Comparison of ENCODE assay signal across 15 cellular contexts in the genomic region with DNA sequence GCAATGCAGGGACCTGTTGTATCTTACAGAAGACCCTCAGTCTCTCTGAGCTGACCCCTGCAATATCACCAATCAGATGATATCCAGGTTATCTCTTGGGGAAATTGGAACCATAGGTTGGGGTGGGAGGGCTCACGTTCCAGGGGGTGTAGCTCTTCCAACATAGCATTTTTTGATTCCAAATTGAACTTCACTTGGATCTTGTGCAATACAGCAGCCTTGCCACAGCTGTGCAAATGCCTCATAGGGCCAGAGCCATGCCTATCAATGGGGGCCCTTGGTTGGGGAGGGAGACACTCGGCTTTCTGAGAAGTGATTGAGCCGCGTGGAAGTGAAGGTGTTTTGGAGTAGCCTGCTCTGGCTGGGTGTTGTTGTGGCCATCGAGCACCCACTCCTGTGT.
A peak's percentile ranks its signal among the peaks of the same experiment; 100 is the strongest.
DNase-seq lines count a peak whose midpoint lies in the region; ATAC-seq and TF ChIP-seq lines count a peak whose summit lies in the region.
"Had no signal": no experiment of that assay in that cellular context is flagged by ENCODE, and none has a peak within 500 bp of the region (broad histone marks: within the 10 kb centered on the region; RNA-seq: fewer than 3 reads in every experiment).

No MANE protein-coding gene starts in this region.

- H3K27me3 Mint-ChIP-seq in type B pancreatic cell (peaks cover 24% of the 10 kb centered on the region), MCF 10A (ENCODE audit: insufficient read depth, unreplicated experiment) (no peaks in the 10 kb centered on the region)

- H3K9me3 ChIP-seq in IMR-90 (ENCODE audit: control insufficient read depth, insufficient read depth, low read length): no peaks in the 10 kb centered on the region; the same call in 1 of the 2 replicates

- TF ChIP-seq POLR2A in IMR-90 (IDR thresholded peaks at IDR 0.05; ENCODE audit: low read depth, low read length): no peak

- H3K4me3 ChIP-seq in IMR-90 (ENCODE audit: insufficient read depth, low read depth, low read length) (no peak overlapping the region), mesendoderm (ENCODE audit: low read length) (no peak overlapping the region)
- H3K4me3 ChIP-seq: BLaER1 treated with 17β-estradiol and CSF1 and Interleukin-3, amounts not matched to agents 10 nM and 100 nM; GM12878; GM23248 had no signal

- no peak overlapping the region for H2BK20ac ChIP-seq in IMR-90 (ENCODE audit: low read depth, low read length)

- H3K4me3 Mint-ChIP-seq in type B pancreatic cell (no peak overlapping the region), MCF 10A (ENCODE audit: unreplicated experiment) (no peak overlapping the region)
- H3K4me3 Mint-ChIP-seq: CD4-positive, CD25-positive, alpha-beta regulatory T cell had no signal

- H3K4me2 ChIP-seq in IMR-90 (ENCODE audit: low read depth, low read length) (no peak overlapping the region), mesendoderm (ENCODE audit: low read length) (no peak overlapping the region)
- H3K4me2 ChIP-seq: BLaER1 treated with 17β-estradiol and CSF1 and Interleukin-3, amounts not matched to agents 10 nM and 100 nM had no signal

- H3K18ac ChIP-seq in IMR-90 (ENCODE audit: low read depth, low read length) (no peak overlapping the region), mesendoderm (ENCODE audit: low read length) (no peak overlapping the region)

- H2BK15ac ChIP-seq in IMR-90 (ENCODE audit: low read depth, low read length) (no peak overlapping the region), mesendoderm (replicated peaks; ENCODE audit: low read depth) (no peak overlapping the region)

- H3K79me1 ChIP-seq in IMR-90 (ENCODE audit: low read depth in 1 of 2, low read length in 2 of 2): no peaks in the 10 kb centered on the region
- H3K79me1 ChIP-seq in mesendoderm (ENCODE audit: low read length): no peaks in the 10 kb centered on the region

- CTCF ChIA-PET in IMR-90 (lab: Yijun Ruan, JAX) (no interaction called here), MCF 10A (lab: Yijun Ruan, JAX) (interaction anchor here (1.0 kb wide), 1 partner anchor 61 kb away, joined by 3 read pairs; no protein-coding TSS in a partner anchor)

- no peaks in the 10 kb centered on the region for H3K79me2 ChIP-seq in mesendoderm (ENCODE audit: control insufficient read depth, insufficient read depth, low read length)

- dilution Hi-C loops in IMR-90 (cut with HindIII; ENCODE audit: low sequenced_read_pairs, unreplicated experiment): no loop called here

- H4K91ac ChIP-seq in IMR-90 (ENCODE audit: insufficient read depth, low read depth, low read length): no peak overlapping the region

- H2AK5ac ChIP-seq in IMR-90 (ENCODE audit: low read depth, low read length) (no peak overlapping the region), mesendoderm (ENCODE audit: low read length) (no peak overlapping the region)

- no peak overlapping the region for H3K9ac ChIP-seq in IMR-90 (ENCODE audit: low read depth, low read length)
- H3K9ac ChIP-seq in mesendoderm (ENCODE audit: low read length): no peak overlapping the region
- H3K9ac ChIP-seq: BLaER1 treated with 17β-estradiol and CSF1 and Interleukin-3, amounts not matched to agents 10 nM and 100 nM; GM23248 had no signal

- H2BK5ac ChIP-seq in IMR-90 (ENCODE audit: low read depth, low read length, poor library complexity, severe bottlenecking): no peak overlapping the region
- no peak overlapping the region for H2BK5ac ChIP-seq in mesendoderm (ENCODE audit: low read length)

- 0 out of 2 replicates have a peak overlapping the region, but pooled peaks have one; percentile 17 for H3K14ac ChIP-seq in IMR-90 (replicated peaks; ENCODE audit: low read depth, low read length)

- peak; percentile 59 for DNase-seq in activated effector memory CD4-positive, alpha-beta T cell treated with anti-CD3 and anti-CD28 coated beads, Interleukin-2, amount 50 U/mL, for 16 hours
- no peak for DNase-seq in activated effector memory CD4-positive, alpha-beta T cell treated with Interleukin-2 at 50 U/mL for 16 hours
- DNase-seq in IMR-90 (no peak), mesendoderm (no peak), type B pancreatic cell (ENCODE audit: extremely low spot score, unreplicated experiment) (peak; percentile 50), NCI-H2029 treated with DMSO at 0.1 percent for 48 hours (lab: John Stamatoyannopoulos, UW) (no peak), MCF 10A (ENCODE audit: unreplicated experiment) (no peak)
- DNase-seq: ACHN; Calu3; CD4-positive, CD25-positive, alpha-beta regulatory T cell; DMS 273 treated with DMSO at 0.1 percent for 48 hours; GM23248 had no signal

- intact Hi-C loops in IMR-90 (cut with micrococcal nuclease) (no loop called here), MCF 10A (cut with micrococcal nuclease) (no loop called here)

- peak overlapping the region; percentile 15 for H2AK9ac ChIP-seq in IMR-90 (replicated peaks; ENCODE audit: low read depth, low read length, poor library complexity)

- H3K9me1 ChIP-seq in IMR-90 (ENCODE audit: insufficient read depth, low read length): no peaks in the 10 kb centered on the region

- H3K36me3 Mint-ChIP-seq in type B pancreatic cell (no peaks in the 10 kb centered on the region), MCF 10A (ENCODE audit: insufficient read depth, unreplicated experiment) (peaks cover 6% of the 10 kb centered on the region)
- H3K36me3 Mint-ChIP-seq: CD4-positive, CD25-positive, alpha-beta regulatory T cell had no signal

- H3K27ac Mint-ChIP-seq in type B pancreatic cell (no peak overlapping the region), MCF 10A (ENCODE audit: low read depth, unreplicated experiment) (no peak overlapping the region)
- H3K27ac Mint-ChIP-seq: CD4-positive, CD25-positive, alpha-beta regulatory T cell had no signal

- H4K8ac ChIP-seq in IMR-90 (ENCODE audit: low read depth in 2 of 2, low read length in 2 of 2) (no peak overlapping the region), mesendoderm (ENCODE audit: low read depth, low read length) (no peak overlapping the region)

- H2BK120ac ChIP-seq in IMR-90 (ENCODE audit: low read depth, low read length): no peak overlapping the region
- H2BK120ac ChIP-seq in mesendoderm (ENCODE audit: low read depth, low read length): no peak overlapping the region

- no peak overlapping the region for H2AFZ ChIP-seq in IMR-90 (replicated peaks; ENCODE audit: low read length, poor library complexity)
- H2AFZ ChIP-seq: GM23248 had no signal

- no peaks in the 10 kb centered on the region for H3K36me3 ChIP-seq in IMR-90 (ENCODE audit: control insufficient read depth, insufficient read depth, low read length)
- H3K36me3 ChIP-seq in mesendoderm (ENCODE audit: control insufficient read depth, insufficient read depth, low read length): no peaks in the 10 kb centered on the region
- H3K36me3 ChIP-seq: BLaER1 treated with 17β-estradiol and CSF1 and Interleukin-3, amounts not matched to agents 10 nM and 100 nM had no signal

- H3K4me1 ChIP-seq in IMR-90 (ENCODE audit: control insufficient read depth, insufficient read depth, low read length): peaks cover 6% of the 10 kb centered on the region; the same call in 1 of the 2 replicates
- peaks cover 7% of the 10 kb centered on the region for H3K4me1 ChIP-seq in mesendoderm (ENCODE audit: control insufficient read depth, low read depth, low read length)
- H3K4me1 ChIP-seq: BLaER1 treated with 17β-estradiol and CSF1 and Interleukin-3, amounts not matched to agents 10 nM and 100 nM had no signal

- no peak for TF ChIP-seq RAD21 in IMR-90 (IDR thresholded peaks at IDR 0.05; ENCODE audit: low read length)

- H3K9me3 Mint-ChIP-seq in type B pancreatic cell (peaks cover 10% of the 10 kb centered on the region), MCF 10A (ENCODE audit: unreplicated experiment) (peaks cover 8% of the 10 kb centered on the region)

- H3K27ac ChIP-seq in IMR-90 (ENCODE audit: insufficient read depth, low read length): no peak overlapping the region
- H3K27ac ChIP-seq in mesendoderm (ENCODE audit: low read depth, low read length): no peak overlapping the region
- H3K27ac ChIP-seq: BLaER1 treated with 17β-estradiol and CSF1 and Interleukin-3, amounts not matched to agents 10 nM and 100 nM; GM23248 had no signal

- H3K56ac ChIP-seq in IMR-90 (ENCODE audit: extremely low read depth, insufficient read depth, low read length) (no peak overlapping the region), mesendoderm (ENCODE audit: low read length) (peak overlapping the region; percentile 5)

- H3K4me1 Mint-ChIP-seq in type B pancreatic cell (ENCODE audit: unreplicated experiment) (no peaks in the 10 kb centered on the region), MCF 10A (ENCODE audit: insufficient read depth, unreplicated experiment) (peaks cover 20% of the 10 kb centered on the region)
- H3K4me1 Mint-ChIP-seq: CD4-positive, CD25-positive, alpha-beta regulatory T cell had no signal

- no peaks in the 10 kb centered on the region for H4K20me1 ChIP-seq in IMR-90 (ENCODE audit: insufficient read depth, low read length)
- H4K20me1 ChIP-seq: BLaER1 treated with 17β-estradiol and CSF1 and Interleukin-3, amounts not matched to agents 10 nM and 100 nM had no signal

- WGBS in IMR-90 (ENCODE audit: extremely low coverage in 2 of 2, insufficient read length in 1 of 2), 2 experiments: no CpG with 5 or more reads among the region's 5 CpGs
- WGBS in mesendoderm (ENCODE audit: extremely low coverage, insufficient coverage, low lambda C conversion rate): no CpG with 5 or more reads among the region's 5 CpGs

- H3K4ac ChIP-seq in IMR-90 (ENCODE audit: low read depth, low read length): no peak overlapping the region
- H3K4ac ChIP-seq in mesendoderm (ENCODE audit: low read depth, low read length): no peak overlapping the region

- H3K23ac ChIP-seq in IMR-90 (ENCODE audit: low read depth, low read length) (no peak overlapping the region), mesendoderm (ENCODE audit: low read length) (no peak overlapping the region)

- POLR2A ChIA-PET in IMR-90 (lab: Charles Lee; ENCODE audit: unreplicated experiment) (no interaction called here), MCF 10A (lab: Yijun Ruan, JAX) (no interaction called here)

- no peak for TF ChIP-seq CTCF in IMR-90 (conservative IDR thresholded peaks at IDR 0.05; ENCODE audit: low read depth, low read length)
- no peak for TF ChIP-seq CTCF in type B pancreatic cell (conservative IDR thresholded peaks at IDR 0.05)
- no peak for TF ChIP-seq CTCF in MCF 10A (IDR thresholded peaks at IDR 0.05; ENCODE audit: unreplicated experiment)

- H4K5ac ChIP-seq in IMR-90 (ENCODE audit: low read depth, low read length): no peak overlapping the region
- H4K5ac ChIP-seq in mesendoderm (ENCODE audit: low read length): no peak overlapping the region

- in situ Hi-C loops in IMR-90 (cut with MboI; ENCODE audit: low sequenced_read_pairs): no loop called here

- no peak for ATAC-seq in IMR-90 (ENCODE audit: low read depth)
- ATAC-seq: GM12878, HCT116 had no signal

- BruUV-seq in IMR-90 (replicated peaks; lab: Mats Ljungman, UMichigan) (no TSS peak), MCF 10A (replicated peaks; lab: Mats Ljungman, UMichigan) (no TSS peak)

- H3K27me3 ChIP-seq in IMR-90 (ENCODE audit: control insufficient read depth, insufficient read depth, low read length) (no peaks in the 10 kb centered on the region), mesendoderm (ENCODE audit: insufficient read depth, low read length, poor library complexity) (no peaks in the 10 kb centered on the region)
- H3K27me3 ChIP-seq: BLaER1 treated with 17β-estradiol and CSF1 and Interleukin-3, amounts not matched to agents 10 nM and 100 nM had no signal

TF ChIP-seq in IMR-90, 13 proteins besides CTCF, POLR2A, EP300 and RAD21 (continues in another document):
- no peak for TF ChIP-seq BHLHE40 (IDR thresholded peaks at IDR 0.05; ENCODE audit: low read depth, low read length)

Comparison
In these comparisons a context has a peak if more than half of its experiments do, and no peak if none do; other contexts are left out.
1. DNase-seq: peak in activated effector memory CD4-positive, alpha-beta T cell treated with anti-CD3 and anti-CD28 coated beads, Interleukin-2, amount 50 U/mL, for 16 hours (single experiment) and type B pancreatic cell (single experiment); none in activated effector memory CD4-positive, alpha-beta T cell treated with Interleukin-2 at 50 U/mL for 16 hours (single experiment), IMR-90 (single experiment), mesendoderm (single experiment), NCI-H2029 treated with DMSO at 0.1 percent for 48 hours (single experiment) and MCF 10A (single experiment).